22 cellular contexts compared by ENCODE assay signal in the genomic region with DNA sequence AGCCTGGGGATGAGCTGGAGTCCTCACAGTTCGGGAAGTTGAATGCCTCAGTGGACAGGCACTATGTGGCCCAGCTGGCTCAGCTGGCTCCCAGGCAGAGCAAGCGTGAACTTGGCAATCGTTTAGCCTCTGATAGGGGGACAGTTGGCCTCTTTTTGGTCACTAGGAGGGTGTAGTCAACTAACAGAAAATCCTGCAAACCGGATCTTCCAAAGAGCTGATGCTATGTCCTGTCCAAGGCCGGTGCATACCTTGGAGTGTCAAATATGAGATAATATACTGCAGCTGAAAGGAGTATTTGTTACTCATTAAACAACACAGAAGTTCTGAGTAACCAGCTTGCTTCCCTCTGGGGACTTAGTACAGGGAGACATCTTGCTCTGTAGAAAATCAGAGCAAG.
DNase-seq lines count a peak whose midpoint lies in the region; ATAC-seq, FAIRE-seq and TF ChIP-seq lines count a peak whose summit lies in the region.
"Had no signal": no experiment of that assay in that cellular context is flagged by ENCODE, and none has a peak within 500 bp of the region (broad histone marks: within the 10 kb centered on the region; RNA-seq: fewer than 3 reads in every experiment).

No MANE protein-coding gene starts in this region.

- POLR2A ChIA-PET in HEK293T (lab: Yijun Ruan, JAX): no interaction called here

- CTCF ChIA-PET in HEK293T (lab: Yijun Ruan, JAX): no interaction called here

- H3K36me3 ChIP-seq in esophagus (ENCODE audit: control insufficient read depth in 2 of 2, insufficient read depth in 2 of 2, low read length in 1 of 2): no peaks in the 10 kb centered on the region
- H3K36me3 ChIP-seq in small intestine (ENCODE audit: control insufficient read depth in 2 of 2, insufficient read depth in 2 of 2, low read length in 2 of 2): no peaks in the 10 kb centered on the region

- H3K4me3 ChIP-seq in esophagus (ENCODE audit: low read depth in 1 of 2, low read length in 2 of 2): no peak overlapping the region
- no peak overlapping the region for H3K4me3 ChIP-seq in small intestine (ENCODE audit: low read depth in 1 of 2, low read length in 2 of 2)
- H3K4me3 ChIP-seq: GM12878, GM23338, K562 had no signal

- H3K27me3 ChIP-seq in esophagus (ENCODE audit: control insufficient read depth in 1 of 2, insufficient read depth in 2 of 2, low read length in 2 of 2) (no peaks in the 10 kb centered on the region), small intestine (ENCODE audit: control insufficient read depth in 2 of 2, insufficient read depth in 2 of 2, low read length in 2 of 2) (no peaks in the 10 kb centered on the region)

- 42 to 60% methylated on average over 5 of the region's 5 CpGs for WGBS in esophagus, 2 donors
- 33 to 51% (median 37%) methylated on average over 5 of the region's 5 CpGs for WGBS in small intestine, 3 donors

- H3K4me1 ChIP-seq in esophagus (ENCODE audit: control insufficient read depth in 2 of 2, insufficient read depth in 2 of 2, low read length in 1 of 2) (peaks cover 0 to 12% of the 10 kb centered on the region in 2 donors), small intestine (ENCODE audit: control insufficient read depth in 2 of 2, insufficient read depth in 1 of 2, low read depth in 1 of 2, low read length in 1 of 2) (peaks cover 0 to 3% of the 10 kb centered on the region in 2 donors)

- H3K27ac ChIP-seq in esophagus (ENCODE audit: low read depth in 2 of 2, low read length in 1 of 2) (peak overlapping the region; percentile 53 to 70), small intestine (ENCODE audit: low read depth in 1 of 2, low read length in 1 of 2) (peak overlapping the region; percentile 1 to 6)
- H3K27ac ChIP-seq: RWPE1 had no signal

- no peaks in the 10 kb centered on the region for H3K9me3 ChIP-seq in esophagus (ENCODE audit: control insufficient read depth in 2 of 2, insufficient read depth in 1 of 2, low read depth in 1 of 2, low read length in 1 of 2)
- H3K9me3 ChIP-seq in small intestine (ENCODE audit: control insufficient read depth, low read depth): no peaks in the 10 kb centered on the region

- in situ Hi-C loops in Caki2 (cut with HindIII; ENCODE audit: low pct_unique_long_range_greater_than_20kb, low sequenced_read_pairs): no loop called here

- peak; percentile 31 for DNase-seq in Caki2 (ENCODE audit: low read depth)
- peak; percentile 73 for DNase-seq in kidney glomerular epithelial cell (lab: John Stamatoyannopoulos, UW)
- peak; percentile 82 for DNase-seq in small intestine
- no peak for DNase-seq in HEK293T (ENCODE audit: extremely low spot score)
- DNase-seq: COR-L47, DMS153, GDM1, NCI-H1105 treated with DMSO at 0.1 percent for 48 hours, NCI-H187, NCI-H2107, NCI-H524, PC-3, SIG-M5 had no signal

- ATAC-seq in HG03342 (IDR thresholded peaks at IDR 0.05; ENCODE audit: unreplicated experiment) (no peak), GM19035 (IDR thresholded peaks at IDR 0.05; ENCODE audit: unreplicated experiment) (no peak)
- ATAC-seq: GM12878, GM23338, HCT116, K562, PC-3, SK-N-SH treated with all-trans-retinoic acid at 6 μM for 48 hours had no signal

- FAIRE-seq in small intestine (lab: Jason Lieb, UNC): no peak
- FAIRE-seq: GM12878, K562 had no signal

TF ChIP-seq in HEK293T, 16 proteins besides CTCF, POLR2A, EP300 and RAD21:
- TF ChIP-seq SP1 (IDR thresholded peaks at IDR 0.05) (no peak), BHLHE40 (IDR thresholded peaks at IDR 0.05; ENCODE audit: borderline replicate concordance) (no peak), SUZ12 (IDR thresholded peaks at IDR 0.05) (no peak), TARDBP (IDR thresholded peaks at IDR 0.05) (no peak), CTBP1 (IDR thresholded peaks at IDR 0.05; ENCODE audit: borderline replicate concordance) (no peak), FOXA1 (IDR thresholded peaks at IDR 0.05) (no peak), NFRKB (IDR thresholded peaks at IDR 0.05) (no peak), ELF4 (IDR thresholded peaks at IDR 0.05) (no peak), ARNT (IDR thresholded peaks at IDR 0.05) (no peak), ZNF384 (IDR thresholded peaks at IDR 0.05) (no peak), FOXM1 (IDR thresholded peaks at IDR 0.05; ENCODE audit: borderline replicate concordance) (no peak), LEF1 (IDR thresholded peaks at IDR 0.05; ENCODE audit: borderline replicate concordance) (no peak)
- TF ChIP-seq, protein P1, sequence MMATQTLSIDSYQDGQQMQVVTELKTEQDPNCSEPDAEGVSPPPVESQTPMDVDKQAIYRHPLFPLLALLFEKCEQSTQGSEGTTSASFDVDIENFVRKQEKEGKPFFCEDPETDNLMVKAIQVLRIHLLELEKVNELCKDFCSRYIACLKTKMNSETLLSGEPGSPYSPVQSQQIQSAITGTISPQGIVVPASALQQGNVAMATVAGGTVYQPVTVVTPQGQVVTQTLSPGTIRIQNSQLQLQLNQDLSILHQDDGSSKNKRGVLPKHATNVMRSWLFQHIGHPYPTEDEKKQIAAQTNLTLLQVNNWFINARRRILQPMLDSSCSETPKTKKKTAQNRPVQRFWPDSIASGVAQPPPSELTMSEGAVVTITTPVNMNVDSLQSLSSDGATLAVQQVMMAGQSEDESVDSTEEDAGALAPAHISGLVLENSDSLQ (IDR thresholded peaks at IDR 0.05): no peak
TF ChIP-seq in HEK293T: peak in this region for 0.
